Comparison of ENCODE assay signal across 9 cellular contexts in genomic region chr7:151756076-151756731, GRCh38.
DNase-seq lines count a peak whose midpoint lies in the region; ATAC-seq and TF ChIP-seq lines count a peak whose summit lies in the region.
"Had no signal": no experiment of that assay in that cellular context is flagged by ENCODE, and none has a peak within 500 bp of the region (broad histone marks: within the 10 kb centered on the region; RNA-seq: fewer than 3 reads in every experiment).

No MANE protein-coding gene starts in this region.

- no TSS peak for BruUV-seq in Calu3 (replicated peaks; lab: Mats Ljungman, UMichigan)

- peaks cover 7% of the 10 kb centered on the region for H3K36me3 Mint-ChIP-seq in Calu3 (ENCODE audit: insufficient read depth, unreplicated experiment)
- H3K36me3 Mint-ChIP-seq in mesothelial cell of epicardium = no peaks in the 10 kb centered on the region

- WGBS in mesendoderm (ENCODE audit: extremely low coverage, insufficient coverage, low lambda C conversion rate) = no CpG with 5 or more reads among the region's 19 CpGs

- H2BK5ac ChIP-seq in mesendoderm (ENCODE audit: low read length) = no peak overlapping the region

- DNase-seq in Calu3 (peak; percentile 20), RKO (ENCODE audit: low spot score) (peak; percentile 85), mesothelial cell of epicardium (ENCODE audit: low spot score in 2 of 2, unreplicated experiment in 2 of 2) (no peak), upper lobe of right lung (no peak), mesendoderm (no peak)
- peak; percentile 65 for DNase-seq in activated naive CD4-positive, alpha-beta T cell treated with Interleukin-2 at 50 U/mL for 16 hours

- H4K5ac ChIP-seq in mesendoderm (ENCODE audit: low read length) = no peak overlapping the region

- no peaks in the 10 kb centered on the region for H3K79me2 ChIP-seq in mesendoderm (ENCODE audit: control insufficient read depth, insufficient read depth, low read length)

- H3K36me3 ChIP-seq in upper lobe of right lung (no peaks in the 10 kb centered on the region), mesendoderm (ENCODE audit: control insufficient read depth, insufficient read depth, low read length) (no peaks in the 10 kb centered on the region)
- H3K36me3 ChIP-seq: cardiac muscle cell had no signal

- H3K9ac ChIP-seq in mesendoderm (ENCODE audit: low read length) = no peak overlapping the region

- no peak overlapping the region for H4K8ac ChIP-seq in mesendoderm (ENCODE audit: low read depth, low read length)

- no peaks in the 10 kb centered on the region for H3K79me1 ChIP-seq in mesendoderm (ENCODE audit: low read length)

- peaks cover 57% of the 10 kb centered on the region for H3K4me1 Mint-ChIP-seq in Calu3 (ENCODE audit: low read depth, unreplicated experiment)
- peaks cover 56% of the 10 kb centered on the region for H3K4me1 Mint-ChIP-seq in mesothelial cell of epicardium

- no peak overlapping the region for H2AK5ac ChIP-seq in mesendoderm (ENCODE audit: low read length)

- no peak overlapping the region for H3K4me3 ChIP-seq in upper lobe of right lung
- no peak overlapping the region for H3K4me3 ChIP-seq in mesendoderm (ENCODE audit: low read length)
- H3K4me3 ChIP-seq: cardiac muscle cell had no signal

- H3K27me3 Mint-ChIP-seq in Calu3 (ENCODE audit: unreplicated experiment) (no peaks in the 10 kb centered on the region), mesothelial cell of epicardium (ENCODE audit: low read depth) (no peaks in the 10 kb centered on the region)

- H3K4ac ChIP-seq in mesendoderm (ENCODE audit: low read depth, low read length) = no peak overlapping the region

- ATAC-seq in upper lobe of right lung = peak; percentile 45
- ATAC-seq in GM21381 (IDR thresholded peaks at IDR 0.05; ENCODE audit: unreplicated experiment) = no peak
- no peak for ATAC-seq in GM19455 (IDR thresholded peaks at IDR 0.05; ENCODE audit: unreplicated experiment)

- CTCF ChIA-PET in Calu3 (lab: Charles Lee) = no interaction called here

- no peak overlapping the region for H2BK120ac ChIP-seq in mesendoderm (ENCODE audit: low read depth, low read length)

- H3K23ac ChIP-seq in mesendoderm (ENCODE audit: low read length) = no peak overlapping the region

- no peak overlapping the region for H3K4me3 Mint-ChIP-seq in Calu3 (ENCODE audit: low read depth, unreplicated experiment)
- H3K4me3 Mint-ChIP-seq in mesothelial cell of epicardium = no peak overlapping the region

- peak overlapping the region; percentile 32 for H3K27ac ChIP-seq in upper lobe of right lung
- H3K27ac ChIP-seq in mesendoderm (ENCODE audit: low read depth, low read length) = no peak overlapping the region
- H3K27ac ChIP-seq: cardiac muscle cell had no signal

- peaks cover 4% of the 10 kb centered on the region for H3K9me3 Mint-ChIP-seq in Calu3 (ENCODE audit: low read depth, unreplicated experiment)
- H3K9me3 Mint-ChIP-seq in mesothelial cell of epicardium = no peaks in the 10 kb centered on the region

- no peaks in the 10 kb centered on the region for H3K27me3 ChIP-seq in upper lobe of right lung
- H3K27me3 ChIP-seq in mesendoderm (ENCODE audit: insufficient read depth, low read length, poor library complexity) = no peaks in the 10 kb centered on the region
- H3K27me3 ChIP-seq: cardiac muscle cell had no signal

- peak overlapping the region; percentile 25 for H3K27ac Mint-ChIP-seq in Calu3 (ENCODE audit: unreplicated experiment)
- peak overlapping the region; percentile 34 for H3K27ac Mint-ChIP-seq in mesothelial cell of epicardium

- intact Hi-C loops in Calu3 (cut with micrococcal nuclease; ENCODE audit: unreplicated experiment) = loop anchor here (5.0 kb wide), 1 partner anchor 294 kb away; no protein-coding TSS in a partner anchor
- intact Hi-C loops in upper lobe of right lung (cut with DNase I) = loop anchor here (10.0 kb wide), 1 partner anchor 131 kb away; no protein-coding TSS in a partner anchor

- no peak overlapping the region for H3K18ac ChIP-seq in mesendoderm (ENCODE audit: low read length)

- H3K4me1 ChIP-seq in upper lobe of right lung (peaks cover 44% of the 10 kb centered on the region), mesendoderm (ENCODE audit: control insufficient read depth, low read depth, low read length) (no peaks in the 10 kb centered on the region)

- no peaks in the 10 kb centered on the region for H3K9me3 ChIP-seq in upper lobe of right lung

- no peak overlapping the region for H3K56ac ChIP-seq in mesendoderm (ENCODE audit: low read length)

- H2BK15ac ChIP-seq in mesendoderm (replicated peaks; ENCODE audit: low read depth) = no peak overlapping the region

- H3K4me2 ChIP-seq in mesendoderm (ENCODE audit: low read length) = no peak overlapping the region

- TF ChIP-seq CTCF in Calu3 (IDR thresholded peaks at IDR 0.05; ENCODE audit: unreplicated experiment) = no peak
- TF ChIP-seq CTCF in mesothelial cell of epicardium (IDR thresholded peaks at IDR 0.05; ENCODE audit: unreplicated experiment) = no peak
- TF ChIP-seq CTCF in upper lobe of right lung (IDR thresholded peaks at IDR 0.05) = no peak

Comparison
In these comparisons a context has a peak if more than half of its experiments do, and no peak if none do; other contexts are left out.
1. DNase-seq: peak in Calu3 (single experiment), RKO (single experiment) and activated naive CD4-positive, alpha-beta T cell treated with Interleukin-2 at 50 U/mL for 16 hours (single experiment); none in mesothelial cell of epicardium (0 of 2), upper lobe of right lung (single experiment) and mesendoderm (single experiment).